20 cellular contexts compared by ENCODE assay signal in genomic region chr7:29613100-29613499, GRCh38. TPM values are rescaled to one million over a fixed set of nuclear protein-coding genes. Genes with fewer than 3 reads are reported as not detected.
A peak's percentile ranks its signal among the peaks of the same experiment; 100 is the strongest.
DNase-seq lines count a peak whose midpoint lies in the region; ATAC-seq and TF ChIP-seq lines count a peak whose summit lies in the region.
"Had no signal": no experiment of that assay in that cellular context is flagged by ENCODE, and none has a peak within 500 bp of the region (broad histone marks: within the 10 kb centered on the region; RNA-seq: fewer than 3 reads in every experiment).

No MANE protein-coding gene starts in this region.

- peaks cover 34% of the 10 kb centered on the region for H3K4me1 Mint-ChIP-seq in osteocyte (ENCODE audit: unreplicated experiment)
- H3K4me1 Mint-ChIP-seq: CD4-positive, CD25-positive, alpha-beta regulatory T cell had no signal

- H2AFZ ChIP-seq in PC-3 (ENCODE audit: low read length), result no peak overlapping the region

- no peak for TF ChIP-seq POLR2A in esophagus muscularis mucosa (IDR thresholded peaks at IDR 0.05; ENCODE audit: low read depth)

- ATAC-seq in PC-3 (no peak), HG03565 (IDR thresholded peaks at IDR 0.05; ENCODE audit: unreplicated experiment) (no peak)

- H3K36me3 ChIP-seq in H7 (replicated peaks; ENCODE audit: control insufficient read depth, insufficient read depth, low read length) (no peaks in the 10 kb centered on the region), PC-3 (ENCODE audit: low read depth, low read length) (no peaks in the 10 kb centered on the region), esophagus muscularis mucosa (no peaks in the 10 kb centered on the region), WERI-Rb-1 (no peaks in the 10 kb centered on the region)

- H3K27ac ChIP-seq in PC-3 (ENCODE audit: low read length), result peak overlapping the region; percentile 74
- H3K27ac ChIP-seq in esophagus muscularis mucosa (replicated peaks in 1 of 4), result no peak overlapping the region
- H3K27ac ChIP-seq in WERI-Rb-1, result no peak overlapping the region

- peak overlapping the region; percentile 48 for H3K27ac Mint-ChIP-seq in osteocyte (ENCODE audit: unreplicated experiment)
- H3K27ac Mint-ChIP-seq: CD4-positive, CD25-positive, alpha-beta regulatory T cell; IgD-negative memory B cell had no signal

- no peaks in the 10 kb centered on the region for H3K79me2 ChIP-seq in PC-3 (ENCODE audit: low read length)

- H3K27me3 Mint-ChIP-seq in osteocyte (ENCODE audit: unreplicated experiment), result no peaks in the 10 kb centered on the region
- H3K27me3 Mint-ChIP-seq: CD4-positive, CD25-positive, alpha-beta regulatory T cell had no signal

- no peaks in the 10 kb centered on the region for H3K9me3 ChIP-seq in PC-3 (ENCODE audit: low read length)
- no peaks in the 10 kb centered on the region for H3K9me3 ChIP-seq in esophagus muscularis mucosa
- H3K9me3 ChIP-seq in WERI-Rb-1 (ENCODE audit: severe bottlenecking), result no peaks in the 10 kb centered on the region
- H3K9me3 ChIP-seq: Caco-2 had no signal

- H3K36me3 Mint-ChIP-seq in osteocyte (ENCODE audit: unreplicated experiment), result no peaks in the 10 kb centered on the region
- H3K36me3 Mint-ChIP-seq: CD4-positive, CD25-positive, alpha-beta regulatory T cell had no signal

- DNase-seq in H7 (peak; percentile 19), PC-3 (no peak), esophagus muscularis mucosa (ENCODE audit: extremely low spot score) (peak; percentile 53), osteocyte (ENCODE audit: extremely low spot score, unreplicated experiment) (no peak), WERI-Rb-1 (no peak), GOT3 (lab: John Stamatoyannopoulos, UW) (no peak), HEK293T (ENCODE audit: extremely low spot score) (no peak)
- DNase-seq: Caco-2; CD4-positive, CD25-positive, alpha-beta regulatory T cell; DMS153; MV-4-11; NCI-H1105 treated with DMSO at 0.1 percent for 48 hours; NCI-H2029 treated with DMSO at 0.1 percent for 48 hours; NCI-H524 treated with DMSO at 0.1 percent for 48 hours; NCI-H82; SW 1271 had no signal

- no peak for TF ChIP-seq EP300 in esophagus muscularis mucosa (IDR thresholded peaks at IDR 0.05)

- intact Hi-C loops in PC-3 (cut with micrococcal nuclease), result no loop called here
- intact Hi-C loops in esophagus muscularis mucosa (cut with DNase I), result no loop called here

- no peaks in the 10 kb centered on the region for H3K27me3 ChIP-seq in H7 (ENCODE audit: control insufficient read depth, insufficient read depth, low read length)
- no peaks in the 10 kb centered on the region for H3K27me3 ChIP-seq in PC-3 (ENCODE audit: low read length)
- H3K27me3 ChIP-seq in esophagus muscularis mucosa, result no peaks in the 10 kb centered on the region
- no peaks in the 10 kb centered on the region for H3K27me3 ChIP-seq in WERI-Rb-1 (ENCODE audit: insufficient read depth, low read depth, severe bottlenecking)

- H3K4me3 Mint-ChIP-seq in osteocyte (ENCODE audit: unreplicated experiment), result no peak overlapping the region
- H3K4me3 Mint-ChIP-seq: CD4-positive, CD25-positive, alpha-beta regulatory T cell; IgD-negative memory B cell had no signal

- POLR2A ChIA-PET in PC-3 (lab: Charles Lee; ENCODE audit: unreplicated experiment) (no interaction called here), HEK293T (lab: Yijun Ruan, JAX) (no interaction called here)

- no peaks in the 10 kb centered on the region for H3K9me2 ChIP-seq in PC-3 (replicated peaks; ENCODE audit: low read length)

- H3F3A ChIP-seq in PC-3 (ENCODE audit: low read length, unreplicated experiment), result no peaks in the 10 kb centered on the region

- H3K4me1 ChIP-seq in PC-3 (ENCODE audit: insufficient read depth, low read length) (peaks cover 48% of the 10 kb centered on the region), esophagus muscularis mucosa (peaks cover 0 to 8% (median 1%) of the 10 kb centered on the region in 4 donors)

- H3K4me3 ChIP-seq in H7 (ENCODE audit: insufficient read depth, low read depth, low read length) (no peak overlapping the region), PC-3 (ENCODE audit: low read length) (no peak overlapping the region), esophagus muscularis mucosa (no peak overlapping the region), WERI-Rb-1 (ENCODE audit: low read depth, low read length) (no peak overlapping the region)

- WGBS in esophagus muscularis mucosa, result 96% methylated on average over 3 of the region's 3 CpGs

- H3K9ac ChIP-seq in PC-3 (ENCODE audit: low read length), result peak overlapping the region; percentile 15

- CTCF ChIA-PET in PC-3 (lab: Charles Lee), result interaction anchor here (0.6 kb wide), 2 partner anchors 9 to 153 kb away, joined by 3 to 9 read pairs; no protein-coding TSS in a partner anchor
- CTCF ChIA-PET in HEK293T (lab: Yijun Ruan, JAX), result no interaction called here

- no TSS peak for BruUV-seq in PC-3 (replicated peaks; lab: Mats Ljungman, UMichigan)

- TF ChIP-seq CTCF in PC-3 (conservative IDR thresholded peaks at IDR 0.05; ENCODE audit: low read depth, low read length) (no peak), esophagus muscularis mucosa (IDR thresholded peaks at IDR 0.05) (no peak), osteocyte (IDR thresholded peaks at IDR 0.05) (no peak), WERI-Rb-1 (IDR thresholded peaks at IDR 0.05; ENCODE audit: low read depth, low read length) (no peak)

- peak overlapping the region; percentile 47 for H3K4me2 ChIP-seq in PC-3 (ENCODE audit: low read length)

- peaks cover 7% of the 10 kb centered on the region for H3K9me3 Mint-ChIP-seq in osteocyte (ENCODE audit: unreplicated experiment)

- H4K20me1 ChIP-seq in PC-3 (ENCODE audit: low read length), result no peaks in the 10 kb centered on the region

TF ChIP-seq in HEK293T, 16 proteins besides CTCF, POLR2A, EP300 and RAD21:
- TF ChIP-seq ELF4 (IDR thresholded peaks at IDR 0.05), result no peak
- no peak for TF ChIP-seq FOXK2 (IDR thresholded peaks at IDR 0.05)
- TF ChIP-seq SUZ12 (IDR thresholded peaks at IDR 0.05), result no peak
- no peak for TF ChIP-seq HDGF (IDR thresholded peaks at IDR 0.05; ENCODE audit: borderline replicate concordance)
- TF ChIP-seq FOXM1 (IDR thresholded peaks at IDR 0.05; ENCODE audit: borderline replicate concordance), result no peak
- TF ChIP-seq ZNF384 (IDR thresholded peaks at IDR 0.05), result no peak
- TF ChIP-seq NFRKB (IDR thresholded peaks at IDR 0.05), result no peak
- TF ChIP-seq BHLHE40 (IDR thresholded peaks at IDR 0.05; ENCODE audit: borderline replicate concordance), result no peak
- TF ChIP-seq ARNT (IDR thresholded peaks at IDR 0.05), result no peak
- no peak for TF ChIP-seq SP1 (IDR thresholded peaks at IDR 0.05)
- no peak for TF ChIP-seq LEF1 (IDR thresholded peaks at IDR 0.05; ENCODE audit: borderline replicate concordance)

RNA-seq across cellular contexts. Expression of gene PRR15, which starts 49.5 kb away (rescaled TPM):
- 11.7 and 12.3 TPM in 2 replicates for total RNA-seq in H7 (2014; rRNA removed; shearing (Covaris generic))
- total RNA-seq in PC-3 (2014; rRNA removed) (23.4 and 26.6 TPM in 2 replicates), esophagus muscularis mucosa (under 1 TPM in 2 of 4 donors, not detected in 2; 0.42 to 0.65 TPM), osteocyte (0.73 and 1.6 TPM in 2 replicates)
- total RNA-seq: CD4-positive, CD25-positive, alpha-beta regulatory T cell; G401; SK-MEL-5 had no signal

Comparison
In these comparisons a context has a peak if more than half of its experiments do, and no peak if none do; other contexts are left out.
1. DNase-seq: peak in H7 (single experiment) and esophagus muscularis mucosa (single experiment); none in PC-3 (single experiment), osteocyte (single experiment), WERI-Rb-1 (single experiment), GOT3 (single experiment) and HEK293T (single experiment).